14 cellular contexts compared by ENCODE assay signal in the genomic region with DNA sequence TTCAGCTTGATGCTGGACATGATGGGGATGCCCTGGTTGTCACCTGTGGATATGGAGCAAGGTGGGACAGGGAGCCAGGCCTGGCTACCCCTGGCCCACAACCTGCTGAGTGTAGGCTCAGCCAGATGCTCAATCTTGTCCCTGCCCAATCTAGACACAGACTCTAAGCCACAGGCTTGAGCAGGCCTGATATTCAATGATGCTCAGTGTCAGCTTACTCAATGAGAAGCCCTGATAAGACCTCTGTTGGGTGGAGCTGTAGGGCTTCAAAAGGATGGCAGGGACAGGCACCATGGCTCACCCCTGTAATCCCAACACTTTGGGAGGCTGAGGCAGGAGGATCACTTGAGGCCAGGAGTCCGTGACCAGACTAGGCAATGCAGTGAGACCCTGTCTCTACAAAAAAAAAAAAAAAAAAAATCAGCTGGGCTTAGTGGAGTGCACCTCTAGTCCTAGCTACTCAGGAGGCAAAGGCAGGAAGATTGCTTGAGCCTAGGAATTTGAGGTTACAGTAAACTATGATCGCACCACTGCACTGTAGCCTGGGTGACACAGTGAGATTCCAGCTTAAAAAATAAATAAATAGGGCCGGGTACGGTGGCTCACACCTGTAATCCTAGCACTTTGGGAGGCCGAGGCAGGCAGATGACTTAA. TPM values are rescaled to one million over a fixed set of nuclear protein-coding genes. Genes with fewer than 3 reads are reported as not detected.
DNase-seq lines count a peak whose midpoint lies in the region; ATAC-seq and TF ChIP-seq lines count a peak whose summit lies in the region.
"Had no signal": no experiment of that assay in that cellular context is flagged by ENCODE, and none has a peak within 500 bp of the region (broad histone marks: within the 10 kb centered on the region; RNA-seq: fewer than 3 reads in every experiment).

No MANE protein-coding gene starts in this region.

- H3K79me2 ChIP-seq in osteoblast (ENCODE audit: insufficient read depth, low read length) = peaks cover 34% of the 10 kb centered on the region

- H3K36me3 Mint-ChIP-seq in activated naive CD4-positive, alpha-beta T cell treated with anti-CD3 and anti-CD28 coated beads for 36 hours (ENCODE audit: low read depth) = peaks cover 19% of the 10 kb centered on the region
- H3K36me3 Mint-ChIP-seq in activated CD4-positive, alpha-beta memory T cell treated with anti-CD3 and anti-CD28 coated beads, Interleukin-2, amount 10 ng/mL, durations not matched to agents 7 days and 5 days (ENCODE audit: low read depth) = peaks cover 35% of the 10 kb centered on the region

- no peak overlapping the region for H2AFZ ChIP-seq in osteoblast (ENCODE audit: low read length)

- no peak overlapping the region for H3K4me2 ChIP-seq in osteoblast (ENCODE audit: insufficient read depth, low read length)

- H3K4me3 Mint-ChIP-seq in activated naive CD4-positive, alpha-beta T cell treated with anti-CD3 and anti-CD28 coated beads for 36 hours = peak overlapping the region; percentile 18
- H3K4me3 Mint-ChIP-seq in activated CD4-positive, alpha-beta memory T cell treated with anti-CD3 and anti-CD28 coated beads, Interleukin-2, amount 10 ng/mL, durations not matched to agents 7 days and 5 days = no peak overlapping the region

- peaks cover 8% of the 10 kb centered on the region for H3K4me1 ChIP-seq in osteoblast (ENCODE audit: insufficient read depth, low read length)
- peaks cover 9 to 37% (median 15%) of the 10 kb centered on the region in 4 donors for H3K4me1 ChIP-seq in upper lobe of left lung
- H3K4me1 ChIP-seq: uterus had no signal

- WGBS in upper lobe of left lung, 2 donors = 92 to 93% methylated on average over 5 of the region's 5 CpGs

- H3K36me3 ChIP-seq in osteoblast (ENCODE audit: insufficient read depth, low read length) = peaks cover 65% of the 10 kb centered on the region
- H3K36me3 ChIP-seq in upper lobe of left lung = peaks cover 6 to 66% (median 50%) of the 10 kb centered on the region in 4 donors
- H3K36me3 ChIP-seq: uterus had no signal

- H3K27me3 ChIP-seq in osteoblast (ENCODE audit: insufficient read depth, low read length) (no peaks in the 10 kb centered on the region), upper lobe of left lung (no peaks in the 10 kb centered on the region)
- H3K27me3 ChIP-seq: esophagus muscularis mucosa, uterus had no signal

- CTCF ChIA-PET in activated naive CD4-positive, alpha-beta T cell treated with anti-CD3 and anti-CD28 coated beads for 36 hours (lab: Charles Lee) = interaction anchor here (0.6 to 2.7 kb wide), 11 partner anchors 8 to 296 kb away, joined by 3 to 13 read pairs (median 5); a partner anchor contains a TSS
- CTCF ChIA-PET in activated CD4-positive, alpha-beta memory T cell treated with anti-CD3 and anti-CD28 coated beads, Interleukin-2, amount 10 ng/mL, durations not matched to agents 7 days and 5 days (lab: Charles Lee) = interaction anchor here (0.7 to 2.7 kb wide), 12 partner anchors 8 to 404 kb away, joined by 3 to 10 read pairs (median 5); a partner anchor contains a TSS

- peaks cover 27% of the 10 kb centered on the region for H4K20me1 ChIP-seq in osteoblast (ENCODE audit: insufficient read depth, low read length)

- no peak for ATAC-seq in upper lobe of left lung (ENCODE audit: low FRiP score in 2 of 2)
- ATAC-seq: right cardiac atrium had no signal

- no peaks in the 10 kb centered on the region for H3K9me3 Mint-ChIP-seq in activated naive CD4-positive, alpha-beta T cell treated with anti-CD3 and anti-CD28 coated beads for 36 hours
- no peaks in the 10 kb centered on the region for H3K9me3 Mint-ChIP-seq in activated CD4-positive, alpha-beta memory T cell treated with anti-CD3 and anti-CD28 coated beads, Interleukin-2, amount 10 ng/mL, durations not matched to agents 7 days and 5 days

- no peaks in the 10 kb centered on the region for H3K27me3 Mint-ChIP-seq in activated naive CD4-positive, alpha-beta T cell treated with anti-CD3 and anti-CD28 coated beads for 36 hours (ENCODE audit: low read depth)
- H3K27me3 Mint-ChIP-seq in activated CD4-positive, alpha-beta memory T cell treated with anti-CD3 and anti-CD28 coated beads, Interleukin-2, amount 10 ng/mL, durations not matched to agents 7 days and 5 days = no peaks in the 10 kb centered on the region

- intact Hi-C loops in activated naive CD4-positive, alpha-beta T cell treated with anti-CD3 and anti-CD28 coated beads for 36 hours (cut with micrococcal nuclease) = no loop called here

- no peak overlapping the region for H3K4me3 ChIP-seq in osteoblast (ENCODE audit: insufficient read depth, low read length)
- H3K4me3 ChIP-seq in upper lobe of left lung = no peak overlapping the region
- H3K4me3 ChIP-seq: coronary artery, esophagus muscularis mucosa, uterus had no signal

- DNase-seq in activated naive CD4-positive, alpha-beta T cell treated with anti-CD3 and anti-CD28 coated beads for 36 hours = no peak
- DNase-seq in activated naive CD4-positive, alpha-beta T cell treated with anti-CD3 and anti-CD28 coated beads, Interleukin-2, amount 50 U/mL, for 16 hours = no peak
- DNase-seq in activated CD4-positive, alpha-beta memory T cell treated with anti-CD3 and anti-CD28 coated beads, Interleukin-2, amount 10 ng/mL, durations not matched to agents 7 days and 5 days = no peak
- DNase-seq in osteoblast (ENCODE audit: insufficient read length, low spot score, missing footprints) = peak; percentile 45
- no peak for DNase-seq in upper lobe of left lung
- DNase-seq in stimulated activated CD4-positive, alpha-beta T cell treated with anti-CD3 and anti-CD28 coated beads, Interleukin-2, amount 100 ng/mL, for 48 hours = no peak
- DNase-seq: NCI-H774; stimulated activated CD4-positive, alpha-beta T cell treated with anti-CD3 and anti-CD28 coated beads, Interleukin-4, amount 100 ng/mL, for 1 hour; T1000; uterus had no signal

- peaks cover 32% of the 10 kb centered on the region for H3K4me1 Mint-ChIP-seq in activated naive CD4-positive, alpha-beta T cell treated with anti-CD3 and anti-CD28 coated beads for 36 hours (ENCODE audit: low read depth)
- peaks cover 36% of the 10 kb centered on the region for H3K4me1 Mint-ChIP-seq in activated CD4-positive, alpha-beta memory T cell treated with anti-CD3 and anti-CD28 coated beads, Interleukin-2, amount 10 ng/mL, durations not matched to agents 7 days and 5 days

- no peak for TF ChIP-seq CTCF in osteoblast (IDR thresholded peaks at IDR 0.05; ENCODE audit: extremely low read depth, low read depth, low read length)
- no peak for TF ChIP-seq CTCF in upper lobe of left lung (IDR thresholded peaks at IDR 0.05)

- peak overlapping the region; percentile 36 for H3K27ac Mint-ChIP-seq in activated naive CD4-positive, alpha-beta T cell treated with anti-CD3 and anti-CD28 coated beads for 36 hours
- peak overlapping the region; percentile 29 for H3K27ac Mint-ChIP-seq in activated CD4-positive, alpha-beta memory T cell treated with anti-CD3 and anti-CD28 coated beads, Interleukin-2, amount 10 ng/mL, durations not matched to agents 7 days and 5 days

- TF ChIP-seq EP300 in upper lobe of left lung (IDR thresholded peaks at IDR 0.05) = no peak

- TF ChIP-seq POLR2A in upper lobe of left lung (IDR thresholded peaks at IDR 0.05) = no peak

- H3K27ac ChIP-seq in osteoblast (ENCODE audit: low read depth, low read length) = no peak overlapping the region
- peak overlapping the region in 1 of 4 donors; percentile 21 for H3K27ac ChIP-seq in upper lobe of left lung
- H3K27ac ChIP-seq: coronary artery, uterus had no signal

- POLR2A ChIA-PET in activated CD4-positive, alpha-beta memory T cell treated with anti-CD3 and anti-CD28 coated beads, Interleukin-2, amount 10 ng/mL, durations not matched to agents 7 days and 5 days (lab: Charles Lee) = interaction anchor here (1.1 to 1.8 kb wide), 6 partner anchors 10 to 124 kb away, joined by 3 to 4 read pairs (median 3); a partner anchor contains a TSS

- H3K9me3 ChIP-seq in osteoblast (ENCODE audit: low read depth, low read length) (no peaks in the 10 kb centered on the region), upper lobe of left lung (no peaks in the 10 kb centered on the region)
- H3K9me3 ChIP-seq: esophagus muscularis mucosa, uterus had no signal

RNA-seq across cellular contexts. Expression of a gene that starts 3.4 kb away (rescaled TPM):
- 10 to 100 TPM in 1 of 2 experiments, 1 to 10 TPM in 1; 9.1 to 10.0 TPM for total RNA-seq in activated naive CD4-positive, alpha-beta T cell treated with anti-CD3 and anti-CD28 coated beads for 36 hours
- 10 to 100 TPM; 10.7 to 14.8 TPM for total RNA-seq in activated CD4-positive, alpha-beta memory T cell treated with anti-CD3 and anti-CD28 coated beads, Interleukin-2, amount 10 ng/mL, durations not matched to agents 7 days and 5 days
- total RNA-seq in osteoblast (6.9 and 8.8 TPM in 2 replicates), upper lobe of left lung (100 to 1,000 TPM in 1 of 6 donors, 10 to 100 TPM in 5; 21.9 to 117 (median 26.1) TPM)

RNA-seq across cellular contexts. Expression of a gene that starts 3.9 kb away (rescaled TPM):
- 100 to 1,000 TPM; 138 to 147 TPM for total RNA-seq in activated naive CD4-positive, alpha-beta T cell treated with anti-CD3 and anti-CD28 coated beads for 36 hours
- total RNA-seq in activated CD4-positive, alpha-beta memory T cell treated with anti-CD3 and anti-CD28 coated beads, Interleukin-2, amount 10 ng/mL, durations not matched to agents 7 days and 5 days = 100 to 1,000 TPM; 236 to 241 TPM
- total RNA-seq in osteoblast = 44.5 and 47.0 TPM in 2 replicates
- 100 to 1,000 TPM in 1 of 6 donors, 10 to 100 TPM in 5; 48.2 to 106 (median 60.6) TPM for total RNA-seq in upper lobe of left lung

RNA-seq across cellular contexts. Expression of a gene that starts 8.9 kb away (rescaled TPM):
- total RNA-seq in activated naive CD4-positive, alpha-beta T cell treated with anti-CD3 and anti-CD28 coated beads for 36 hours = 1 to 10 TPM; 1.5 to 1.8 TPM
- 1 to 10 TPM; 4.5 to 5.0 TPM for total RNA-seq in activated CD4-positive, alpha-beta memory T cell treated with anti-CD3 and anti-CD28 coated beads, Interleukin-2, amount 10 ng/mL, durations not matched to agents 7 days and 5 days
- 0.36 and 0.59 TPM in 2 replicates for total RNA-seq in osteoblast
- 1 to 10 TPM; 1.6 to 4.2 (median 2.4) TPM for total RNA-seq in upper lobe of left lung

RNA-seq across cellular contexts. Expression of a gene that starts 27.9 kb away (rescaled TPM):
- 10 to 100 TPM; 24.3 to 28.9 TPM for total RNA-seq in activated naive CD4-positive, alpha-beta T cell treated with anti-CD3 and anti-CD28 coated beads for 36 hours
- 10 to 100 TPM; 37.9 to 40.0 TPM for total RNA-seq in activated CD4-positive, alpha-beta memory T cell treated with anti-CD3 and anti-CD28 coated beads, Interleukin-2, amount 10 ng/mL, durations not matched to agents 7 days and 5 days
- total RNA-seq in osteoblast = 79.3 and 82.2 TPM in 2 replicates
- total RNA-seq in upper lobe of left lung = 100 to 1,000 TPM in 3 of 6 donors, 10 to 100 TPM in 3; 54.6 to 276 (median 98.3) TPM

RNA-seq across cellular contexts. Expression of a gene that starts 39.7 kb away (rescaled TPM):
- total RNA-seq in activated naive CD4-positive, alpha-beta T cell treated with anti-CD3 and anti-CD28 coated beads for 36 hours = under 1 TPM in 1 of 2 experiments, not detected in 1; 0.19 TPM
- total RNA-seq in activated CD4-positive, alpha-beta memory T cell treated with anti-CD3 and anti-CD28 coated beads, Interleukin-2, amount 10 ng/mL, durations not matched to agents 7 days and 5 days = under 1 TPM in 1 of 2 experiments, not detected in 1; 0.20 TPM
- total RNA-seq in osteoblast = not detected in 2 replicates
- 1 to 10 TPM in 1 of 6 donors, under 1 TPM in 3, not detected in 2; 0.15 to 1.0 (median 0.30) TPM for total RNA-seq in upper lobe of left lung
- total RNA-seq: aorta, right cardiac atrium had no signal
